20 cellular contexts compared by ENCODE assay signal in the genomic region with DNA sequence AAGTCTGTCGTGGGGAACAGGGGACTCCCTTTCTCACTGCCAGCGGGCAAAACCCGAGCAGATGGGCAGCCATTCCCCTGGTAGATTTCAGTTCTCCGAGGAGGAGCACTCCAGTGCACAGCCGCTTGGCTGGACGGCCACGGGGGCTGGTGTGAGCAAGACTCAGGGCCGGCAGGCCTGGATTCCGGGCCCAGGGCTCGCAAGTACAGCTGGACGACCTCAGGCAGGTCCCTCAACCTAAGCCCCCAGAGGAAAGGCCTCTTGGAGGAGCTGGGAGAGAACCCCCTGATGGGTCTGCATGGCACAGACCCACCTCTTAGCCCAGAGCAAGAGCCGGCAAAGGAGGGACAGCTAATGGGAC. TPM values are rescaled to one million over a fixed set of nuclear protein-coding genes. Genes with fewer than 3 reads are reported as not detected.
A peak's percentile ranks its signal among the peaks of the same experiment; 100 is the strongest.
DNase-seq lines count a peak whose midpoint lies in the region; ATAC-seq and TF ChIP-seq lines count a peak whose summit lies in the region.
"Had no signal": no experiment of that assay in that cellular context is flagged by ENCODE, and none has a peak within 500 bp of the region (broad histone marks: within the 10 kb centered on the region; RNA-seq: fewer than 3 reads in every experiment).

No MANE protein-coding gene starts in this region.

- ATAC-seq in heart left ventricle (no peak), GM18519 (IDR thresholded peaks at IDR 0.05; ENCODE audit: low FRiP score, unreplicated experiment) (no peak)
- ATAC-seq: SK-N-SH treated with all-trans-retinoic acid at 6 μM for 48 hours had no signal

- H3K27ac ChIP-seq in OCI-LY7 (ENCODE audit: low read depth, low read length, poor library complexity, severe bottlenecking) (peak overlapping the region; percentile 83), heart left ventricle (no peak overlapping the region)
- H3K27ac ChIP-seq: 22Rv1 had no signal

- H3K4me3 Mint-ChIP-seq in mesothelial cell of epicardium, result no peak overlapping the region

- TF ChIP-seq POLR2A in heart left ventricle (IDR thresholded peaks at IDR 0.05), result no peak

- 78 to 84% (median 80%) methylated on average over 9 to 12 of the region's 12 CpGs for WGBS in heart left ventricle, 4 donors

- no peaks in the 10 kb centered on the region for H3K9me2 ChIP-seq in OCI-LY7 (ENCODE audit: insufficient read depth, low read length)

- H3K4me1 Mint-ChIP-seq in mesothelial cell of epicardium, result peaks cover 77% of the 10 kb centered on the region

- H3K9me3 ChIP-seq in OCI-LY7 (ENCODE audit: low read length), result no peaks in the 10 kb centered on the region
- H3K9me3 ChIP-seq in heart left ventricle, result no peaks in the 10 kb centered on the region

- POLR2A ChIA-PET in OCI-LY7 (lab: Charles Lee), result no interaction called here

- no peaks in the 10 kb centered on the region for H4K20me1 ChIP-seq in OCI-LY7 (ENCODE audit: insufficient read depth, low read length)

- BruUV-seq in OCI-LY7 (replicated peaks; lab: Mats Ljungman, UMichigan), result no TSS peak

- peaks cover 0 to 23% (median 5%) of the 10 kb centered on the region in 9 donors for H3K27me3 ChIP-seq in heart left ventricle

- peak overlapping the region; percentile 91 for H3K4me2 ChIP-seq in OCI-LY7 (ENCODE audit: low read length)

- CTCF ChIA-PET in OCI-LY7 (lab: Charles Lee; ENCODE audit: unreplicated experiment), result interaction anchor here (1.6 kb wide), 1 partner anchor 14 kb away, joined by 3 read pairs; no protein-coding TSS in a partner anchor

- DNase-seq in DMS 273 (lab: John Stamatoyannopoulos, UW; ENCODE audit: unreplicated experiment) (peak; percentile 62), DMS 273 treated with DMSO at 0.1 percent for 48 hours (lab: John Stamatoyannopoulos, UW) (no peak), OCI-LY7 (ENCODE audit: low spot score) (no peak), mesothelial cell of epicardium (ENCODE audit: low spot score in 2 of 2, unreplicated experiment in 2 of 2) (no peak), heart left ventricle (no peak), GM03348 (ENCODE audit: low spot score) (no peak), cardiac septum (ENCODE audit: low spot score) (no peak)
- DNase-seq: ACHN, C1 segment of cervical spinal cord, H7, NCI-H1092 treated with DMSO at 0.1 percent for 48 hours, NCI-H1436 treated with DMSO at 0.1 percent for 48 hours, NCI-H1930, NCI-H2227 treated with DMSO at 0.1 percent for 48 hours, NCI-H510A, SIG-M5, T-helper 1 cell had no signal

- H3K27ac Mint-ChIP-seq in mesothelial cell of epicardium, result peak overlapping the region; percentile 30

- no peaks in the 10 kb centered on the region for H3K79me2 ChIP-seq in OCI-LY7 (ENCODE audit: insufficient read depth, low read depth, low read length)

- no peaks in the 10 kb centered on the region for H3K36me3 Mint-ChIP-seq in mesothelial cell of epicardium

- no peak overlapping the region for H2AFZ ChIP-seq in OCI-LY7 (ENCODE audit: low read length)

- TF ChIP-seq CTCF in OCI-LY7 (conservative IDR thresholded peaks at IDR 0.05; ENCODE audit: low read length) (no peak), mesothelial cell of epicardium (IDR thresholded peaks at IDR 0.05; ENCODE audit: unreplicated experiment) (no peak), heart left ventricle (IDR thresholded peaks at IDR 0.05) (no peak)

- H3K4me3 ChIP-seq in OCI-LY7 (ENCODE audit: low read depth, low read length, poor library complexity, severe bottlenecking) (no peak overlapping the region), heart left ventricle (no peak overlapping the region)

- peaks cover 6% of the 10 kb centered on the region for H3K27me3 Mint-ChIP-seq in mesothelial cell of epicardium (ENCODE audit: low read depth)

- H3K4me1 ChIP-seq in OCI-LY7 (ENCODE audit: insufficient read depth, low read length, poor library complexity, severe bottlenecking) (peaks cover 64% of the 10 kb centered on the region), heart left ventricle (peaks cover 0 to 22% (median 1%) of the 10 kb centered on the region in 12 donors)

- H3K36me3 ChIP-seq in OCI-LY7 (ENCODE audit: insufficient read depth, low read length), result no peaks in the 10 kb centered on the region
- H3K36me3 ChIP-seq in heart left ventricle, result no peaks in the 10 kb centered on the region

- intact Hi-C loops in OCI-LY7 (cut with micrococcal nuclease; ENCODE audit: unreplicated experiment), result no loop called here
- intact Hi-C loops in heart left ventricle (cut with DNase I), result no loop called here
- intact Hi-C loops in cardiac septum (cut with DNase I), result no loop called here

- no peaks in the 10 kb centered on the region for H3K9me3 Mint-ChIP-seq in mesothelial cell of epicardium

RNA-seq across cellular contexts. Expression of gene TCF20, which starts 31.3 kb away (rescaled TPM):
- total RNA-seq in OCI-LY7 (2014; rRNA removed; shearing (Covaris generic)), result 55.6 and 56.0 TPM in 2 replicates
- total RNA-seq in OCI-LY7 (2022) (71.1 and 77.8 TPM in 2 replicates), mesothelial cell of epicardium (77.4 to 82.2 TPM (median 80.7 TPM) in 3 replicates), heart left ventricle (10 to 100 TPM; 12.1 to 25.7 (median 15.8) TPM), cardiac septum (15.3 TPM)
- 1 to 10 TPM; 5.2 to 8.0 TPM for polyA plus RNA-seq in heart left ventricle
